In the genomic region with DNA sequence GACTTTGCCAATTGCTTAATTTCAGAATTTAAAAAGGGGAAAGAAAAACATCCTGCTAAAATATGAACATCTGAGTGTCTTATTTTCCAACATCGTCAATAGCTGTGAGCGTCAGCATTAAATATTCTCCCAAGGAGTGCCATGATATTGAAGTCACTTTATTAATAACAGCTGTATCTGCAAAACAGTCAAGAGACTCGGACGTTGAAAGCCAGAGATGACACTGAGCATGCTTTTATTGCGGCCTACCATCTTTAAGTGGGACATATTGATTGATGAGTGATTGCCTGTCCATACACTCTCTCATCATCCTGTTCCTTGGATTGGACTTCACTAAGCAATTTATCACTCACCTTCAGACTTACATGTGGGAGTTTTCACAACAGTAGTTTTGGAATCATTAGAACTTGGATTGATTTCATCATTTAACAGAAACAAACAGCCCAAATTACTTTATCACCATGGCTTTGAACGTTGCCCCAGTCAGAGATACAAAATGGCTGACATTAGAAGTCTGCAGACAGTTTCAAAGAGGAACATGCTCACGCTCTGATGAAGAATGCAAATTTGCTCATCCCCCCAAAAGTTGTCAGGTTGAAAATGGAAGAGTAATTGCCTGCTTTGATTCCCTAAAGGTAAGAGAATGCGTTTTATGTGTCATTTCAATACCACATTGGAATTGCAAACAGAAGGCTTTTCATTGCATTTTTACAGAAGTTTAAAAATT, we compare ENCODE assay signal across 16 cellular contexts. TPM values are rescaled to one million over a fixed set of nuclear protein-coding genes. Genes with fewer than 3 reads are reported as not detected.
DNase-seq lines count a peak whose midpoint lies in the region; ATAC-seq, FAIRE-seq and TF ChIP-seq lines count a peak whose summit lies in the region.
"Had no signal": no experiment of that assay in that cellular context is flagged by ENCODE, and none has a peak within 500 bp of the region (broad histone marks: within the 10 kb centered on the region; RNA-seq: fewer than 3 reads in every experiment).

No MANE protein-coding gene starts in this region.

- TF ChIP-seq EP300 in gastroesophageal sphincter (IDR thresholded peaks at IDR 0.05) (no peak), tibial nerve (IDR thresholded peaks at IDR 0.05) (no peak), ovary (IDR thresholded peaks at IDR 0.05) (no peak)

- no peak for TF ChIP-seq CTCF in gastroesophageal sphincter (IDR thresholded peaks at IDR 0.05)
- TF ChIP-seq CTCF in smooth muscle cell (IDR thresholded peaks at IDR 0.05; ENCODE audit: borderline replicate concordance, insufficient read depth, poor library complexity, severe bottlenecking), result no peak
- no peak for TF ChIP-seq CTCF in tibial nerve (IDR thresholded peaks at IDR 0.05)
- no peak for TF ChIP-seq CTCF in ovary (IDR thresholded peaks at IDR 0.05)

- H3K27ac Mint-ChIP-seq in T-helper 17 cell, result peak overlapping the region; percentile 27
- H3K27ac Mint-ChIP-seq: B cell had no signal

- H4K20me1 ChIP-seq in smooth muscle cell (ENCODE audit: low read depth), result peaks cover 71% of the 10 kb centered on the region

- H3K4me3 ChIP-seq in gastroesophageal sphincter (no peak overlapping the region), smooth muscle cell (no peak overlapping the region), tibial nerve (no peak overlapping the region), ovary (no peak overlapping the region)
- H3K4me3 ChIP-seq: upper lobe of right lung had no signal

- peaks cover 9% of the 10 kb centered on the region for H3K36me3 Mint-ChIP-seq in T-helper 17 cell (ENCODE audit: low read depth)

- peak overlapping the region; percentile 74 for H3K4me2 ChIP-seq in smooth muscle cell

- TF ChIP-seq POLR2A in gastroesophageal sphincter (IDR thresholded peaks at IDR 0.05), result no peak
- TF ChIP-seq POLR2A in tibial nerve (IDR thresholded peaks at IDR 0.05), result no peak
- TF ChIP-seq POLR2A in ovary (IDR thresholded peaks at IDR 0.05), result no peak

- FAIRE-seq in GM18507 (lab: Jason Lieb, UNC) (peak; percentile 65), urothelium cell line (lab: Jason Lieb, UNC) (no peak)

- H3K9me3 ChIP-seq in T-helper 17 cell (ENCODE audit: control insufficient read depth, low read length, poor library complexity, severe bottlenecking), result no peaks in the 10 kb centered on the region
- H3K9me3 ChIP-seq in gastroesophageal sphincter, result no peaks in the 10 kb centered on the region
- H3K9me3 ChIP-seq in smooth muscle cell (replicated peaks; ENCODE audit: low read depth), result no peaks in the 10 kb centered on the region
- H3K9me3 ChIP-seq in tibial nerve, result no peaks in the 10 kb centered on the region
- no peaks in the 10 kb centered on the region for H3K9me3 ChIP-seq in ovary
- H3K9me3 ChIP-seq: upper lobe of right lung had no signal

- intact Hi-C loops in ovary (cut with DNase I), result no loop called here

- H3K27me3 ChIP-seq in gastroesophageal sphincter (no peaks in the 10 kb centered on the region), smooth muscle cell (ENCODE audit: low read depth) (no peaks in the 10 kb centered on the region), tibial nerve (no peaks in the 10 kb centered on the region), ovary (no peaks in the 10 kb centered on the region)
- H3K27me3 ChIP-seq: upper lobe of right lung had no signal

- WGBS in gastroesophageal sphincter (ENCODE audit: low coverage in 1 of 2), 2 donors, result 39 to 55% methylated on average over 8 of the region's 8 CpGs
- WGBS in smooth muscle cell (ENCODE audit: low lambda C conversion rate), result 93% methylated on average over 8 of the region's 8 CpGs
- 67 to 68% methylated on average over 8 of the region's 8 CpGs for WGBS in tibial nerve, 2 donors
- WGBS in ovary, 3 donors, result 30 to 36% (median 35%) methylated on average over 8 of the region's 8 CpGs

- no peak overlapping the region for H3K4me3 Mint-ChIP-seq in T-helper 17 cell
- H3K4me3 Mint-ChIP-seq: B cell had no signal

- ATAC-seq in T-helper 17 cell (no peak), gastroesophageal sphincter (no peak), HG02970 (IDR thresholded peaks at IDR 0.05; ENCODE audit: low FRiP score, unreplicated experiment) (no peak)
- ATAC-seq: upper lobe of right lung had no signal

- peaks cover 39 to 97% (median 44%) of the 10 kb centered on the region in 3 donors for H3K4me1 ChIP-seq in gastroesophageal sphincter
- peaks cover 8% of the 10 kb centered on the region for H3K4me1 ChIP-seq in smooth muscle cell (ENCODE audit: low read depth)
- peaks cover 0 to 91% (median 54%) of the 10 kb centered on the region in 4 donors for H3K4me1 ChIP-seq in tibial nerve
- H3K4me1 ChIP-seq in ovary (ENCODE audit: insufficient read depth), result peaks cover 19% of the 10 kb centered on the region

- H3K4me1 Mint-ChIP-seq in T-helper 17 cell, result peaks cover 44% of the 10 kb centered on the region

- peaks cover 21% of the 10 kb centered on the region for H3F3A ChIP-seq in smooth muscle cell (ENCODE audit: low read depth)

- DNase-seq in GM18507 (ENCODE audit: extremely low spot score, insufficient read length, low read depth) (no peak), T-helper 17 cell (no peak), smooth muscle cell (lab: John Stamatoyannopoulos, UW; ENCODE audit: unreplicated experiment) (no peak), urothelium cell line (ENCODE audit: low spot score) (no peak), tibial nerve (ENCODE audit: low spot score in 2 of 2) (no peak), ovary (no peak)
- DNase-seq: activated naive CD4-positive, alpha-beta T cell; caudate nucleus; Kasumi-1; NCI-H2029; NCI-H774; SHP77 treated with DMSO at 0.1 percent for 48 hours; upper lobe of right lung had no signal

- H3K79me2 ChIP-seq in smooth muscle cell (ENCODE audit: low read depth), result peaks cover 74% of the 10 kb centered on the region

- no peaks in the 10 kb centered on the region for H3K27me3 Mint-ChIP-seq in T-helper 17 cell
- H3K27me3 Mint-ChIP-seq: B cell had no signal

- H3K36me3 ChIP-seq in gastroesophageal sphincter (peaks cover 0 to 9% of the 10 kb centered on the region in 2 donors), smooth muscle cell (ENCODE audit: low read depth) (no peaks in the 10 kb centered on the region), tibial nerve (peaks cover 0 to 12% (median 0%) of the 10 kb centered on the region in 3 donors), ovary (no peaks in the 10 kb centered on the region)

- H2AFZ ChIP-seq in smooth muscle cell (ENCODE audit: low read depth), result no peak overlapping the region

- no peak overlapping the region for H3K9ac ChIP-seq in smooth muscle cell (ENCODE audit: low read depth)

- peak overlapping the region; percentile 43 to 80 (median 68) for H3K27ac ChIP-seq in gastroesophageal sphincter
- peak overlapping the region; percentile 98 for H3K27ac ChIP-seq in smooth muscle cell (ENCODE audit: low read depth)
- peak overlapping the region in 2 of 4 donors; percentile 3 to 72 for H3K27ac ChIP-seq in tibial nerve
- H3K27ac ChIP-seq in ovary, result no peak overlapping the region
- H3K27ac ChIP-seq: upper lobe of right lung had no signal

RNA-seq across cellular contexts. Expression of a gene that starts 53.8 kb away (rescaled TPM):
- 10 to 100 TPM; 36.1 to 40.2 TPM for total RNA-seq in T-helper 17 cell
- total RNA-seq in gastroesophageal sphincter, result 100 to 1,000 TPM; 113 to 129 (median 118) TPM
- 120 and 147 TPM in 2 replicates for total RNA-seq in smooth muscle cell
- 33.7 and 34.9 TPM in 2 replicates for polyA plus RNA-seq in smooth muscle cell
- total RNA-seq in tibial nerve, result 100 to 1,000 TPM in 2 of 4 donors, 10 to 100 TPM in 2; 87.9 to 126 (median 95.5) TPM
- total RNA-seq in ovary, result 100 to 1,000 TPM in 1 of 7 donors, 10 to 100 TPM in 6; 65.5 to 110 (median 97.8) TPM
- polyA plus RNA-seq in ovary, result 10 to 100 TPM; 43.7 to 53.3 TPM

Comparison
In these comparisons a context has a peak if more than half of its experiments do, and no peak if none do; other contexts are left out.
1. H3K27ac ChIP-seq: peak in gastroesophageal sphincter (4 of 4) and smooth muscle cell (single experiment); none in ovary (0 of 2).